ENCODE assay signal across 1 cellular context in the genomic region with DNA sequence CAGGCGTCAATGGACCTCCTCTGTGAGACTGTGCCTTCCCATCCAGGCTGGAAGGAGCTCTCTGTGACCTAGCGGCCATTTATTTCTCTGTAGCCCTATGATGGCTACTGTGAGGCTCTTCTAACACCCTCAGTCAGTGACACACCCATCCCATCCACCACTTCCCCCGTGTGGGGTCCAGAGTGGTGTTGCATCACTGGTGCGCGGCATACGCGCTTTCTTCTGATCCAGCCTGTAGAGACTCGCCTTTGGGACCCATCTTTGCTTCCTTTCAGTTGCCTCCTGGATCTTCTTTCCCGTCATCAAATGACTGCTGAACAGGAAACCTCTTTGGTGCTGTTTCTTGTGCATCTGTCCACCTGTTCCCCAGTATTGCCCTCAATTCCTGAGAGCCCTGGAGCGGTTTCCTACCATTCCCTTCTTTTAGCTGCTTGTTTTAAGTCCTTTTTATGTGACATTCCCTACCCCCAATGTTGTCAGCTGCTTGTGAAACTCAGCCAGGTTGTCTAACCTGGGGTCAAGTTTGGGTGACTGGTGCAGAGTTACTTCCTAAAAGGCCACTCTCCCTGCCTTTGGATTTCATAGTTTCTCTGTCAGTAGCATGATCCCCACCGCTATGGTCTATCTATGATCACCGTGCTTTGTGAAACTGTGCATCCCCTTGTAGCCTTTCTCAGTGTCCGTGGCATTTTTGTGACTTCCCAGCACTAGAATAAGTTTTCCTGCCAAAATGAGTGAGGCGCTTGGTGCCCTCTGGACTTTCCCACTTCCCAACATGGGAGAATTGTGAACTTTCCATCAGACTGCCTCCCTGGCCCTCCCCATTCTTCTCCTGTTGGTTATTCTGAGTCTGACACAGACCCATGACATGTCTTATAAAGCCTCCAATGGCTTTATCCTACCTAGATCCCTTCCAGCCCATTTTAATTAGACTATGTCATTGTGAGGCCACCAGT.
A peak's percentile ranks its signal among the peaks of the same experiment; 100 is the strongest.
TF ChIP-seq lines count a peak whose summit lies in the region.

No MANE protein-coding gene starts in this region.

TF ChIP-seq in K562, 482 proteins besides CTCF, POLR2A, EP300 and RAD21:
- TF ChIP-seq CEBPG (CRISPR knock-in tag; IDR thresholded peaks at IDR 0.05) (peak; percentile 62), CEBPG (tag; conservative IDR thresholded peaks at IDR 0.05 in 1 of 2, IDR thresholded peaks at IDR 0.05 in 1 of 2) (no peak), NFXL1 (CRISPR knock-in tag; IDR thresholded peaks at IDR 0.05) (no peak), NFIC (IDR thresholded peaks at IDR 0.05) (no peak), DDX20 (tag; IDR thresholded peaks at IDR 0.05; ENCODE audit: low read depth) (no peak), CEBPB (tag; IDR thresholded peaks at IDR 0.05) (peak; percentile 46), MCM5 (IDR thresholded peaks at IDR 0.05; ENCODE audit: low read depth) (no peak), SOX6 (IDR thresholded peaks at IDR 0.05) (no peak)
- TF ChIP-seq, protein P1, sequence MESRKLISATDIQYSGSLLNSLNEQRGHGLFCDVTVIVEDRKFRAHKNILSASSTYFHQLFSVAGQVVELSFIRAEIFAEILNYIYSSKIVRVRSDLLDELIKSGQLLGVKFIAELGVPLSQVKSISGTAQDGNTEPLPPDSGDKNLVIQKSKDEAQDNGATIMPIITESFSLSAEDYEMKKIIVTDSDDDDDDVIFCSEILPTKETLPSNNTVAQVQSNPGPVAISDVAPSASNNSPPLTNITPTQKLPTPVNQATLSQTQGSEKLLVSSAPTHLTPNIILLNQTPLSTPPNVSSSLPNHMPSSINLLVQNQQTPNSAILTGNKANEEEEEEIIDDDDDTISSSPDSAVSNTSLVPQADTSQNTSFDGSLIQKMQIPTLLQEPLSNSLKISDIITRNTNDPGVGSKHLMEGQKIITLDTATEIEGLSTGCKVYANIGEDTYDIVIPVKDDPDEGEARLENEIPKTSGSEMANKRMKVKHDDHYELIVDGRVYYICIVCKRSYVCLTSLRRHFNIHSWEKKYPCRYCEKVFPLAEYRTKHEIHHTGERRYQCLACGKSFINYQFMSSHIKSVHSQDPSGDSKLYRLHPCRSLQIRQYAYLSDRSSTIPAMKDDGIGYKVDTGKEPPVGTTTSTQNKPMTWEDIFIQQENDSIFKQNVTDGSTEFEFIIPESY (CRISPR knock-in tag; IDR thresholded peaks at IDR 0.05): peak; percentile 92
- TF ChIP-seq, protein P2, sequence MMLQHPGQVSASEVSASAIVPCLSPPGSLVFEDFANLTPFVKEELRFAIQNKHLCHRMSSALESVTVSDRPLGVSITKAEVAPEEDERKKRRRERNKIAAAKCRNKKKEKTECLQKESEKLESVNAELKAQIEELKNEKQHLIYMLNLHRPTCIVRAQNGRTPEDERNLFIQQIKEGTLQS (IDR thresholded peaks at IDR 0.05): peak; percentile 69
- TF ChIP-seq, protein P2 (CRISPR knock-in tag; conservative IDR thresholded peaks at IDR 0.05): no peak
- TF ChIP-seq, protein P3, sequence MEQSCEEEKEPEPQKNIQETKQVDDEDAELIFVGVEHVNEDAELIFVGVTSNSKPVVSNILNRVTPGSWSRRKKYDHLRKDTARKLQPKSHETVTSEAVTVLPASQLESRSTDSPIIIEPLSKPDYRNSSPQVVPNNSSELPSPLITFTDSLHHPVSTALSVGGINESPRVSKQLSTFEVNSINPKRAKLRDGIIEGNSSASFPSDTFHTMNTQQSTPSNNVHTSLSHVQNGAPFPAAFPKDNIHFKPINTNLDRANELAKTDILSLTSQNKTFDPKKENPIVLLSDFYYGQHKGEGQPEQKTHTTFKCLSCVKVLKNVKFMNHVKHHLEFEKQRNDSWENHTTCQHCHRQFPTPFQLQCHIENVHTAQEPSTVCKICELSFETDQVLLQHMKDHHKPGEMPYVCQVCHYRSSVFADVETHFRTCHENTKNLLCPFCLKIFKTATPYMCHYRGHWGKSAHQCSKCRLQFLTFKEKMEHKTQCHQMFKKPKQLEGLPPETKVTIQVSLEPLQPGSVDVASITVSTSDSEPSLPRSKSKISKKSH (CRISPR knock-in tag; IDR thresholded peaks at IDR 0.05): no peak
- TF ChIP-seq, protein P4, sequence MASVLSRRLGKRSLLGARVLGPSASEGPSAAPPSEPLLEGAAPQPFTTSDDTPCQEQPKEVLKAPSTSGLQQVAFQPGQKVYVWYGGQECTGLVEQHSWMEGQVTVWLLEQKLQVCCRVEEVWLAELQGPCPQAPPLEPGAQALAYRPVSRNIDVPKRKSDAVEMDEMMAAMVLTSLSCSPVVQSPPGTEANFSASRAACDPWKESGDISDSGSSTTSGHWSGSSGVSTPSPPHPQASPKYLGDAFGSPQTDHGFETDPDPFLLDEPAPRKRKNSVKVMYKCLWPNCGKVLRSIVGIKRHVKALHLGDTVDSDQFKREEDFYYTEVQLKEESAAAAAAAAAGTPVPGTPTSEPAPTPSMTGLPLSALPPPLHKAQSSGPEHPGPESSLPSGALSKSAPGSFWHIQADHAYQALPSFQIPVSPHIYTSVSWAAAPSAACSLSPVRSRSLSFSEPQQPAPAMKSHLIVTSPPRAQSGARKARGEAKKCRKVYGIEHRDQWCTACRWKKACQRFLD (CRISPR knock-in tag; IDR thresholded peaks at IDR 0.05): no peak
TF ChIP-seq in K562: peak in this region for 4.
